In the genomic region with DNA sequence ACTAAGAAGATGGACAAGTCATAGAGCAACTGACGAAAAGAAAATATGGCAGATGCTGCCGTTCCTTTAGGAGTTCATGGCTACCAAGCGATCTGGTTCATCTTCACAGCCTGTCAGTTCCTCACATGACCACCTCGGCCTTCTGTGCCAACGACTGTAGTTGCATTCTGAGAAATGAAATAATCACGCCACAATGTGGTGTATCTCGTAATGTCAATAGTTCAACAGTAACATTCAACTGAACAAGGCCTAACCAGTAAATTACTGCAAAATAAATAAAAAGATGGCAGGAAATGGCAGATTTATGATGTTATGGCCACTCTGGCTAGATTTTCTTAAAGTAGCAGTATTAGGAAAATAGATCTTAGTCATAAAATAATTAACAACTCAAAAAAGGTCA, we compare ENCODE assay signal across 11 cellular contexts. TPM values are rescaled to one million over a fixed set of nuclear protein-coding genes. Genes with fewer than 3 reads are reported as not detected.
DNase-seq lines count a peak whose midpoint lies in the region; ATAC-seq and TF ChIP-seq lines count a peak whose summit lies in the region.
"Had no signal": no experiment of that assay in that cellular context is flagged by ENCODE, and none has a peak within 500 bp of the region (broad histone marks: within the 10 kb centered on the region; RNA-seq: fewer than 3 reads in every experiment).

No MANE protein-coding gene starts in this region.

- peaks cover 22% of the 10 kb centered on the region for H3K4me1 ChIP-seq in upper lobe of right lung
- no peaks in the 10 kb centered on the region for H3K4me1 ChIP-seq in prostate gland (replicated peaks)
- H3K4me1 ChIP-seq: parathyroid adenoma had no signal

- peak; percentile 8 for ATAC-seq in upper lobe of right lung

- H3K4me3 ChIP-seq in upper lobe of right lung (no peak overlapping the region), prostate gland (no peak overlapping the region)

- intact Hi-C loops in upper lobe of right lung (cut with DNase I), result no loop called here
- intact Hi-C loops in prostate gland (cut with DNase I), result no loop called here

- TF ChIP-seq CTCF in upper lobe of right lung (IDR thresholded peaks at IDR 0.05), result no peak
- no peak for TF ChIP-seq CTCF in prostate gland (IDR thresholded peaks at IDR 0.05)
- no peak for TF ChIP-seq CTCF in osteocyte (IDR thresholded peaks at IDR 0.05)

- H3K4me3 Mint-ChIP-seq in osteocyte (ENCODE audit: unreplicated experiment), result no peak overlapping the region

- H3K9me3 Mint-ChIP-seq in osteocyte (ENCODE audit: unreplicated experiment), result no peaks in the 10 kb centered on the region
- H3K9me3 Mint-ChIP-seq: brain had no signal

- H3K9me3 ChIP-seq in upper lobe of right lung (no peaks in the 10 kb centered on the region), prostate gland (no peaks in the 10 kb centered on the region)

- no peaks in the 10 kb centered on the region for H3K36me3 Mint-ChIP-seq in osteocyte (ENCODE audit: unreplicated experiment)
- H3K36me3 Mint-ChIP-seq: brain had no signal

- no peak for TF ChIP-seq POLR2A in prostate gland (IDR thresholded peaks at IDR 0.05)

- no peak overlapping the region for H3K27ac Mint-ChIP-seq in osteocyte (ENCODE audit: unreplicated experiment)

- no peaks in the 10 kb centered on the region for H3K27me3 ChIP-seq in upper lobe of right lung
- no peaks in the 10 kb centered on the region for H3K27me3 ChIP-seq in prostate gland (replicated peaks; ENCODE audit: insufficient read depth)

- H3K4me1 Mint-ChIP-seq in osteocyte (ENCODE audit: unreplicated experiment), result peaks cover 3% of the 10 kb centered on the region

- peak; percentile 65 for DNase-seq in stimulated activated CD4-positive, alpha-beta T cell treated with anti-CD3 and anti-CD28 coated beads, Interleukin-1b, Interleukin-23, amount 100 ng/mL, for 48 hours
- no peak for DNase-seq in stimulated activated CD4-positive, alpha-beta T cell treated with anti-CD3 and anti-CD28 coated beads, Interleukin-12 subunit alpha, Interleukin-12 subunit beta, amount 100 ng/mL, for 4 hours
- peak; percentile 46 for DNase-seq in activated CD4-positive, CD25-positive, alpha-beta regulatory T cell treated with anti-CD3 and anti-CD28 coated beads, Interleukin-2, amount 50 U/mL, for 16 hours (ENCODE audit: low read depth, low spot score)
- DNase-seq in cerebellum (ENCODE audit: low spot score) (peak; percentile 58), upper lobe of right lung (peak; percentile 59), prostate gland (ENCODE audit: low spot score) (no peak), osteocyte (ENCODE audit: extremely low spot score, unreplicated experiment) (no peak), NCI-H526 treated with DMSO at 0.1 percent for 48 hours (lab: John Stamatoyannopoulos, UW) (no peak)
- DNase-seq: hypothalamus had no signal

- H3K27ac ChIP-seq in upper lobe of right lung, result no peak overlapping the region
- H3K27ac ChIP-seq in prostate gland, result no peak overlapping the region
- H3K27ac ChIP-seq: parathyroid adenoma had no signal

- H3K36me3 ChIP-seq in upper lobe of right lung (no peaks in the 10 kb centered on the region), prostate gland (no peaks in the 10 kb centered on the region)

- H3K27me3 Mint-ChIP-seq in osteocyte (ENCODE audit: unreplicated experiment), result peaks cover 44% of the 10 kb centered on the region

- WGBS in prostate gland, result 67% methylated on average over 7 of the region's 7 CpGs

RNA-seq across cellular contexts. Expression of gene GPRIN3, which starts 4.4 kb away (rescaled TPM):
- total RNA-seq in cerebellum (36.8 TPM), upper lobe of right lung (25.2 TPM), prostate gland (1 to 10 TPM in 1 of 2 donors, under 1 TPM in 1; 0.77 to 2.4 TPM), osteocyte (not detected in 2 replicates)

Comparison
In these comparisons a context has a peak if more than half of its experiments do, and no peak if none do; other contexts are left out.
1. DNase-seq: peak in stimulated activated CD4-positive, alpha-beta T cell treated with anti-CD3 and anti-CD28 coated beads, Interleukin-1b, Interleukin-23, amount 100 ng/mL, for 48 hours (single experiment), activated CD4-positive, CD25-positive, alpha-beta regulatory T cell treated with anti-CD3 and anti-CD28 coated beads, Interleukin-2, amount 50 U/mL, for 16 hours (single experiment), cerebellum (single experiment) and upper lobe of right lung (single experiment); none in stimulated activated CD4-positive, alpha-beta T cell treated with anti-CD3 and anti-CD28 coated beads, Interleukin-12 subunit alpha, Interleukin-12 subunit beta, amount 100 ng/mL, for 4 hours (single experiment), prostate gland (single experiment), osteocyte (single experiment) and NCI-H526 treated with DMSO at 0.1 percent for 48 hours (single experiment).